9 cellular contexts compared by ENCODE assay signal in genomic region chr22:31075961-31076360, GRCh38. TPM values are rescaled to one million over a fixed set of nuclear protein-coding genes. Genes with fewer than 3 reads are reported as not detected.
DNase-seq lines count a peak whose midpoint lies in the region; ATAC-seq, FAIRE-seq and TF ChIP-seq lines count a peak whose summit lies in the region.
"Had no signal": no experiment of that assay in that cellular context is flagged by ENCODE, and none has a peak within 500 bp of the region (broad histone marks: within the 10 kb centered on the region; RNA-seq: fewer than 3 reads in every experiment).

No MANE protein-coding gene starts in this region.

- CTCF ChIA-PET in CD4-positive, alpha-beta memory T cell (lab: Charles Lee; ENCODE audit: partially characterized antibody) = no interaction called here

- no peaks in the 10 kb centered on the region for H3K27me3 Mint-ChIP-seq in CD4-positive, alpha-beta memory T cell

- peak; percentile 72 for DNase-seq in colonic mucosa
- DNase-seq in left ventricle myocardium superior = peak; percentile 94
- DNase-seq in pancreas = peak in 4 of 6 donors; percentile 30 to 58 (median 42)
- DNase-seq in aorta = peak; percentile 96 to 97
- DNase-seq in CD4-positive, alpha-beta memory T cell = no peak
- no peak for DNase-seq in head of caudate nucleus
- no peak for DNase-seq in NCI-H526 treated with DMSO at 0.1 percent for 48 hours (lab: John Stamatoyannopoulos, UW)
- DNase-seq: endodermal cell had no signal

- FAIRE-seq in pancreas (lab: Jason Lieb, UNC) = no peak
- FAIRE-seq: RCC 7860 had no signal

- H3K4me3 ChIP-seq in colonic mucosa = no peak overlapping the region
- no peak overlapping the region for H3K4me3 ChIP-seq in pancreas
- no peak overlapping the region for H3K4me3 ChIP-seq in aorta (ENCODE audit: low read length in 2 of 2)
- H3K4me3 ChIP-seq in CD4-positive, alpha-beta memory T cell (ENCODE audit: low read length in 2 of 2) = no peak overlapping the region

- no peaks in the 10 kb centered on the region for H3K9me3 Mint-ChIP-seq in CD4-positive, alpha-beta memory T cell
- H3K9me3 Mint-ChIP-seq: endodermal cell had no signal

- TF ChIP-seq CTCF in colonic mucosa (IDR thresholded peaks at IDR 0.05) (no peak), pancreas (IDR thresholded peaks at IDR 0.05) (no peak)

- peaks cover 0 to 8% (median 4%) of the 10 kb centered on the region in 4 donors for H3K4me1 Mint-ChIP-seq in CD4-positive, alpha-beta memory T cell

- POLR2A ChIA-PET in CD4-positive, alpha-beta memory T cell (lab: Charles Lee; ENCODE audit: partially characterized antibody) = no interaction called here

- H3K27ac ChIP-seq in colonic mucosa = peak overlapping the region; percentile 17
- peak overlapping the region in 1 of 4 donors; percentile 12 for H3K27ac ChIP-seq in pancreas
- H3K27ac ChIP-seq in aorta (ENCODE audit: low read depth in 1 of 2, low read length in 2 of 2) = peak overlapping the region; percentile 49 to 71
- no peak overlapping the region for H3K27ac ChIP-seq in CD4-positive, alpha-beta memory T cell (ENCODE audit: low read depth, low read length)

- WGBS in pancreas, 2 donors = 84 to 90% methylated on average over 15 of the region's 15 CpGs
- 9 to 11% methylated on average over 15 of the region's 15 CpGs for WGBS in aorta, 2 donors

- intact Hi-C loops in colonic mucosa (cut with DNase I) (no loop called here), left ventricle myocardium superior (cut with micrococcal nuclease) (no loop called here), pancreas (cut with DNase I) (no loop called here), aorta (cut with DNase I) (no loop called here), head of caudate nucleus (cut with DNase I) (no loop called here)
- intact Hi-C loops in CD4-positive, alpha-beta memory T cell (cut with micrococcal nuclease) = no loop called here

- H3K27me3 ChIP-seq in colonic mucosa = no peaks in the 10 kb centered on the region
- H3K27me3 ChIP-seq in pancreas = no peaks in the 10 kb centered on the region
- H3K27me3 ChIP-seq in aorta (ENCODE audit: control insufficient read depth in 1 of 2, insufficient read depth in 2 of 2, low read length in 1 of 2) = no peaks in the 10 kb centered on the region
- no peaks in the 10 kb centered on the region for H3K27me3 ChIP-seq in CD4-positive, alpha-beta memory T cell (ENCODE audit: insufficient read depth, low read length)

- H3K36me3 ChIP-seq in colonic mucosa (no peaks in the 10 kb centered on the region), pancreas (no peaks in the 10 kb centered on the region), aorta (ENCODE audit: control insufficient read depth in 1 of 2, insufficient read depth in 2 of 2, low read length in 1 of 2) (no peaks in the 10 kb centered on the region)
- H3K36me3 ChIP-seq in CD4-positive, alpha-beta memory T cell (ENCODE audit: insufficient read depth, low read length) = no peaks in the 10 kb centered on the region

- ATAC-seq in left ventricle myocardium superior (peak; percentile 91), pancreas (no peak), aorta (ENCODE audit: low FRiP score) (peak; percentile 93)

- no peak overlapping the region for H3K4me3 Mint-ChIP-seq in CD4-positive, alpha-beta memory T cell
- H3K4me3 Mint-ChIP-seq: endodermal cell had no signal

- no peak overlapping the region for H3K9ac ChIP-seq in colonic mucosa (ENCODE audit: low read depth in 2 of 2, low read length in 2 of 2)

- no peaks in the 10 kb centered on the region for H3K36me3 Mint-ChIP-seq in CD4-positive, alpha-beta memory T cell

- peaks cover 3% of the 10 kb centered on the region for H3K4me1 ChIP-seq in colonic mucosa
- H3K4me1 ChIP-seq in pancreas = peaks cover 5 to 14% (median 11%) of the 10 kb centered on the region in 3 donors
- H3K4me1 ChIP-seq in aorta (ENCODE audit: control insufficient read depth in 1 of 2, insufficient read depth in 2 of 2, low read length in 2 of 2) = no peaks in the 10 kb centered on the region
- peaks cover 6% of the 10 kb centered on the region for H3K4me1 ChIP-seq in CD4-positive, alpha-beta memory T cell (ENCODE audit: insufficient read depth, low read length)

- no peak overlapping the region for H3K27ac Mint-ChIP-seq in CD4-positive, alpha-beta memory T cell
- H3K27ac Mint-ChIP-seq: endodermal cell had no signal

- no peaks in the 10 kb centered on the region for H3K9me3 ChIP-seq in colonic mucosa
- H3K9me3 ChIP-seq in pancreas = no peaks in the 10 kb centered on the region
- H3K9me3 ChIP-seq in aorta (ENCODE audit: control insufficient read depth, low read length) = no peaks in the 10 kb centered on the region
- H3K9me3 ChIP-seq in CD4-positive, alpha-beta memory T cell (ENCODE audit: control insufficient read depth in 1 of 2, low read length in 2 of 2) = no peaks in the 10 kb centered on the region

RNA-seq across cellular contexts. Expression of gene SMTN, which starts 5.2 kb away (rescaled TPM):
- total RNA-seq in colonic mucosa = 100 to 1,000 TPM; 152 to 159 TPM
- total RNA-seq in left ventricle myocardium superior = 278 TPM
- 10 to 100 TPM; 25.5 to 51.2 (median 37.7) TPM for total RNA-seq in pancreas
- polyA plus RNA-seq in pancreas = 10 to 100 TPM; 68.1 to 77.4 TPM
- total RNA-seq in aorta = 1,000 to 10,000 TPM in 1 of 2 donors, 100 to 1,000 TPM in 1; 588 to 1,240 TPM
- polyA plus RNA-seq in aorta = 100 to 1,000 TPM in 1 of 2 donors, 10 to 100 TPM in 1; 97.7 to 554 TPM
- total RNA-seq in CD4-positive, alpha-beta memory T cell = 1 to 10 TPM; 1.6 to 1.7 TPM
- under 1 TPM; 0.34 to 0.78 TPM for polyA plus RNA-seq in CD4-positive, alpha-beta memory T cell

RNA-seq across cellular contexts. Expression of gene SELENOM, which starts 31.4 kb away (rescaled TPM):
- 10 to 100 TPM; 27.1 to 61.7 TPM for total RNA-seq in colonic mucosa
- 32.9 TPM for total RNA-seq in left ventricle myocardium superior
- 10 to 100 TPM; 46.1 to 62.4 (median 54.4) TPM for total RNA-seq in pancreas
- polyA plus RNA-seq in pancreas = 100 to 1,000 TPM; 118 TPM
- total RNA-seq in aorta = 100 to 1,000 TPM; 368 to 526 TPM
- 1,000 to 10,000 TPM in 1 of 2 donors, 100 to 1,000 TPM in 1; 806 to 1,228 TPM for polyA plus RNA-seq in aorta
- total RNA-seq in CD4-positive, alpha-beta memory T cell = 10 to 100 TPM; 64.2 to 68.6 TPM
- 100 to 1,000 TPM; 107 to 150 TPM for polyA plus RNA-seq in CD4-positive, alpha-beta memory T cell

RNA-seq across cellular contexts. Expression of gene INPP5J, which starts 46.8 kb away (rescaled TPM):
- 10 to 100 TPM; 18.3 to 18.4 TPM for total RNA-seq in colonic mucosa
- 15.7 TPM for total RNA-seq in left ventricle myocardium superior
- 10 to 100 TPM in 2 of 6 donors, 1 to 10 TPM in 4; 4.5 to 12.7 (median 8.2) TPM for total RNA-seq in pancreas
- polyA plus RNA-seq in pancreas = 10 to 100 TPM; 23.0 to 25.0 TPM
- 1 to 10 TPM; 2.4 to 3.3 TPM for total RNA-seq in aorta
- polyA plus RNA-seq in aorta = 1 to 10 TPM; 7.6 to 8.3 TPM
- total RNA-seq in CD4-positive, alpha-beta memory T cell = under 1 TPM; 0.15 to 0.22 TPM
- not detected for polyA plus RNA-seq in CD4-positive, alpha-beta memory T cell

Comparison
In these comparisons a context has a peak if more than half of its experiments do, and no peak if none do; other contexts are left out.
1. DNase-seq: peak in colonic mucosa (single experiment), left ventricle myocardium superior (single experiment), pancreas (4 of 6) and aorta (2 of 2); none in CD4-positive, alpha-beta memory T cell (0 of 5), head of caudate nucleus (0 of 42) and NCI-H526 treated with DMSO at 0.1 percent for 48 hours (single experiment).
2. ATAC-seq: peak in left ventricle myocardium superior (single experiment) and aorta (single experiment); none in pancreas (0 of 4).
3. RNA of gene SMTN, which starts 5.2 kb away (total RNA-seq): 588 to 1,240 TPM in aorta, 278 TPM in left ventricle myocardium superior (single experiment), 152 to 159 TPM in colonic mucosa and 25.5 to 51.2 TPM in pancreas; 1.6 to 1.7 TPM in CD4-positive, alpha-beta memory T cell; every median in the first group is over 4 times any median in the second.
4. RNA of gene SELENOM, which starts 31.4 kb away (total RNA-seq): 368 to 526 TPM in aorta; 64.2 to 68.6 TPM in CD4-positive, alpha-beta memory T cell, 27.1 to 61.7 TPM in colonic mucosa, 46.1 to 62.4 TPM in pancreas and 32.9 TPM in left ventricle myocardium superior (single experiment); every median in the first group is over 4 times any median in the second.